ENCODE assay signal across 12 cellular contexts in genomic region chrX:74232859-74233258, GRCh38.
DNase-seq lines count a peak whose midpoint lies in the region; ATAC-seq and TF ChIP-seq lines count a peak whose summit lies in the region.
"Had no signal": no experiment of that assay in that cellular context is flagged by ENCODE, and none has a peak within 500 bp of the region (broad histone marks: within the 10 kb centered on the region; RNA-seq: fewer than 3 reads in every experiment).

No MANE protein-coding gene starts in this region.

- in situ Hi-C loops in brain microvascular endothelial cell (cut with HindIII; ENCODE audit: low pct_ligation_motif_present, low sequenced_read_pairs) = no loop called here

- intact Hi-C loops in CD14-positive monocyte (cut with micrococcal nuclease) = loop anchor here in 1 of 2 donors (10.0 kb wide), 1 partner anchor 312 kb away; no protein-coding TSS in a partner anchor

- no peak overlapping the region for H3K4me3 Mint-ChIP-seq in CD14-positive monocyte

- no peak overlapping the region for H3K4me3 ChIP-seq in LNCaP clone FGC (ENCODE audit: low read depth, low read length)
- H3K4me3 ChIP-seq in brain microvascular endothelial cell (ENCODE audit: low read depth, low read length) = no peak overlapping the region
- H3K4me3 ChIP-seq: thoracic aorta had no signal

- peaks cover 0 to 4% (median 0%) of the 10 kb centered on the region in 7 donors for H3K9me3 Mint-ChIP-seq in CD14-positive monocyte

- H3K4me1 Mint-ChIP-seq in CD14-positive monocyte = no peaks in the 10 kb centered on the region

- H3K27ac ChIP-seq in brain microvascular endothelial cell = no peak overlapping the region
- H3K27ac ChIP-seq: 22Rv1, neutrophil, thoracic aorta had no signal

- no peaks in the 10 kb centered on the region for H3K27me3 ChIP-seq in brain microvascular endothelial cell (replicated peaks)
- H3K27me3 ChIP-seq: neutrophil had no signal

- H3K27ac Mint-ChIP-seq in CD14-positive monocyte = no peak overlapping the region

- H3K36me3 ChIP-seq in brain microvascular endothelial cell (replicated peaks) = no peaks in the 10 kb centered on the region
- H3K36me3 ChIP-seq: neutrophil, thoracic aorta had no signal

- ATAC-seq in GM21526 (IDR thresholded peaks at IDR 0.05; ENCODE audit: low FRiP score, unreplicated experiment) = no peak

- peaks cover 4 to 5% of the 10 kb centered on the region in 2 donors for H3K36me3 Mint-ChIP-seq in CD14-positive monocyte

- DNase-seq in DMS53 (lab: John Stamatoyannopoulos, UW) = peak; percentile 32
- no peak for DNase-seq in DMS53 treated with DMSO at 0.1 percent for 48 hours (lab: John Stamatoyannopoulos, UW; ENCODE audit: unreplicated experiment)
- DNase-seq in LNCaP clone FGC (ENCODE audit: low read depth) = peak; percentile 69
- peak; percentile 16 for DNase-seq in brain microvascular endothelial cell
- peak; percentile 8 for DNase-seq in myocyte (ENCODE audit: low read depth)
- no peak for DNase-seq in stimulated activated naive CD4-positive, alpha-beta T cell treated with Interleukin-2 at 50 U/mL for 16 hours (lab: John Stamatoyannopoulos, UW)
- DNase-seq in CD14-positive monocyte (ENCODE audit: low spot score) = no peak
- DNase-seq: NCI-H510A treated with DMSO at 0.1 percent for 48 hours had no signal

- TF ChIP-seq CTCF in LNCaP clone FGC (IDR thresholded peaks at IDR 0.05; ENCODE audit: control insufficient read depth, extremely low read depth, insufficient read depth) (peak; percentile 17; the same call in 1 of the 2 replicates), brain microvascular endothelial cell (IDR thresholded peaks at IDR 0.05; ENCODE audit: low read depth, low read length, missing control alignments) (peak; percentile 18), CD14-positive monocyte (IDR thresholded peaks at IDR 0.05) (no peak)

- no peaks in the 10 kb centered on the region for H3K27me3 Mint-ChIP-seq in CD14-positive monocyte (ENCODE audit: low read depth in 3 of 3)

Comparison
In these comparisons a context has a peak if more than half of its experiments do, and no peak if none do; other contexts are left out.
1. DNase-seq: peak in DMS53 (single experiment), LNCaP clone FGC (single experiment), brain microvascular endothelial cell (single experiment) and myocyte (single experiment); none in DMS53 treated with DMSO at 0.1 percent for 48 hours (single experiment), stimulated activated naive CD4-positive, alpha-beta T cell treated with Interleukin-2 at 50 U/mL for 16 hours (single experiment) and CD14-positive monocyte (single experiment).